Comparison of ENCODE assay signal across 20 cellular contexts in the genomic region with DNA sequence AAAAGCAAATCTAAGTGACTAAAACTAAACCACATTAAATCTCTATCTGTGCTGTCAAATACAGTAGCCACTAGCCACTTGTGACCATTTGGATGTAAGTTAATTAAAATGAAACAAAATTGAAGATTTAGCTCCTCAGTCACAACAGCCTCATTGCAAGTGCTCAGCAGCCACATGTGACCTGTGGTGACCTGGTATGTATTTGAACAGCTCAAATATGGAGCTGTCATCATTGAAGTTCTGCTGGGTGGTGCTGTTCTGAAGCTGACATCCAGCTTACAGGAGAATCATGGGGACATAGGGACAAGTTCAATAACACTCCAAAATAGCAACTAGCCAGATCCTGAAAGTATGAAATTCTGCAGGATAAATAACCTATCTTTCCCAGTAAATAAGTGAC. TPM values are rescaled to one million over a fixed set of nuclear protein-coding genes. Genes with fewer than 3 reads are reported as not detected.
DNase-seq lines count a peak whose midpoint lies in the region; ATAC-seq and TF ChIP-seq lines count a peak whose summit lies in the region.
"Had no signal": no experiment of that assay in that cellular context is flagged by ENCODE, and none has a peak within 500 bp of the region (broad histone marks: within the 10 kb centered on the region; RNA-seq: fewer than 3 reads in every experiment).

No MANE protein-coding gene starts in this region.

- no peak overlapping the region for H3K4me3 Mint-ChIP-seq in activated naive CD8-positive, alpha-beta T cell
- H3K4me3 Mint-ChIP-seq in activated naive CD8-positive, alpha-beta T cell treated with anti-CD3 and anti-CD28 coated beads for 36 hours, result no peak overlapping the region
- H3K4me3 Mint-ChIP-seq in CD4-positive, alpha-beta memory T cell, result no peak overlapping the region
- H3K4me3 Mint-ChIP-seq in T-helper 17 cell, result no peak overlapping the region
- peak overlapping the region in 1 of 10 donors; percentile 2 for H3K4me3 Mint-ChIP-seq in naive thymus-derived CD8-positive, alpha-beta T cell
- H3K4me3 Mint-ChIP-seq: CD8-positive, alpha-beta T cell had no signal

- POLR2A ChIA-PET in CD4-positive, alpha-beta memory T cell (lab: Charles Lee; ENCODE audit: partially characterized antibody), result interaction anchor here (0.8 to 1.7 kb wide), 2 partner anchors 46 to 63 kb away, joined by 3 to 5 read pairs; a partner anchor contains a TSS
- POLR2A ChIA-PET in naive thymus-derived CD8-positive, alpha-beta T cell (lab: Charles Lee), result interaction anchor here (0.6 to 1.2 kb wide), 4 partner anchors 13 to 311 kb away, joined by 3 to 8 read pairs (median 4); a partner anchor contains a TSS

- CTCF ChIA-PET in CD4-positive, alpha-beta memory T cell (lab: Charles Lee; ENCODE audit: partially characterized antibody), result interaction anchor here (1.9 kb wide), 1 partner anchor 63 kb away, joined by 28 read pairs; a partner anchor contains a TSS

- no peak for ATAC-seq in T-helper 17 cell
- ATAC-seq in naive thymus-derived CD8-positive, alpha-beta T cell, result no peak
- no peak for ATAC-seq in omental fat pad (ENCODE audit: low FRiP score)
- ATAC-seq: CD8-positive, alpha-beta T cell; GM12878; HCT116 had no signal

- intact Hi-C loops in CD4-positive, alpha-beta memory T cell (cut with micrococcal nuclease), result loop anchor here (5.0 kb wide), 1 partner anchor 35 kb away; no protein-coding TSS in a partner anchor
- intact Hi-C loops in thyroid gland (cut with DNase I), result no loop called here

- peaks cover 22% of the 10 kb centered on the region for H3K4me1 Mint-ChIP-seq in activated naive CD8-positive, alpha-beta T cell (ENCODE audit: low read depth)
- H3K4me1 Mint-ChIP-seq in activated naive CD8-positive, alpha-beta T cell treated with anti-CD3 and anti-CD28 coated beads for 36 hours, result peaks cover 14% of the 10 kb centered on the region
- H3K4me1 Mint-ChIP-seq in CD4-positive, alpha-beta memory T cell, result peaks cover 8 to 14% (median 11%) of the 10 kb centered on the region in 4 donors
- peaks cover 10% of the 10 kb centered on the region for H3K4me1 Mint-ChIP-seq in T-helper 17 cell
- H3K4me1 Mint-ChIP-seq in naive thymus-derived CD8-positive, alpha-beta T cell, result peaks cover 16 to 34% (median 25%) of the 10 kb centered on the region in 4 donors

- H3K36me3 Mint-ChIP-seq in activated naive CD8-positive, alpha-beta T cell, result peaks cover 3% of the 10 kb centered on the region
- H3K36me3 Mint-ChIP-seq in activated naive CD8-positive, alpha-beta T cell treated with anti-CD3 and anti-CD28 coated beads for 36 hours, result peaks cover 3% of the 10 kb centered on the region
- H3K36me3 Mint-ChIP-seq in CD4-positive, alpha-beta memory T cell, result peaks cover 0 to 4% of the 10 kb centered on the region in 2 donors
- no peaks in the 10 kb centered on the region for H3K36me3 Mint-ChIP-seq in T-helper 17 cell (ENCODE audit: low read depth)
- peaks cover 0 to 37% (median 2%) of the 10 kb centered on the region in 3 donors for H3K36me3 Mint-ChIP-seq in naive thymus-derived CD8-positive, alpha-beta T cell

- H3K4me1 ChIP-seq in CD4-positive, alpha-beta memory T cell (ENCODE audit: insufficient read depth, low read length), result no peaks in the 10 kb centered on the region
- H3K4me1 ChIP-seq in thyroid gland, result no peaks in the 10 kb centered on the region

- H3K9me3 ChIP-seq in CD4-positive, alpha-beta memory T cell (ENCODE audit: control insufficient read depth in 1 of 2, low read length in 2 of 2), result no peaks in the 10 kb centered on the region
- no peaks in the 10 kb centered on the region for H3K9me3 ChIP-seq in T-helper 17 cell (ENCODE audit: control insufficient read depth, low read length, poor library complexity, severe bottlenecking)
- no peaks in the 10 kb centered on the region for H3K9me3 ChIP-seq in thyroid gland

- TF ChIP-seq CTCF in thyroid gland (IDR thresholded peaks at IDR 0.05) (no peak), omental fat pad (IDR thresholded peaks at IDR 0.05) (no peak)

- H3K9me3 Mint-ChIP-seq in activated naive CD8-positive, alpha-beta T cell (ENCODE audit: low read depth), result no peaks in the 10 kb centered on the region
- H3K9me3 Mint-ChIP-seq in activated naive CD8-positive, alpha-beta T cell treated with anti-CD3 and anti-CD28 coated beads for 36 hours, result no peaks in the 10 kb centered on the region
- no peaks in the 10 kb centered on the region for H3K9me3 Mint-ChIP-seq in CD4-positive, alpha-beta memory T cell
- H3K9me3 Mint-ChIP-seq in naive thymus-derived CD8-positive, alpha-beta T cell, result no peaks in the 10 kb centered on the region
- H3K9me3 Mint-ChIP-seq: CD8-positive, alpha-beta T cell had no signal

- TF ChIP-seq POLR2A in thyroid gland (IDR thresholded peaks at IDR 0.05), result no peak

- H3K4me3 ChIP-seq in CD4-positive, alpha-beta memory T cell (ENCODE audit: low read length in 2 of 2), result no peak overlapping the region
- no peak overlapping the region for H3K4me3 ChIP-seq in thyroid gland (replicated peaks in 1 of 3)
- H3K4me3 ChIP-seq: GM12878 had no signal

- H3K27ac Mint-ChIP-seq in activated naive CD8-positive, alpha-beta T cell, result peak overlapping the region; percentile 24
- no peak overlapping the region for H3K27ac Mint-ChIP-seq in activated naive CD8-positive, alpha-beta T cell treated with anti-CD3 and anti-CD28 coated beads for 36 hours
- H3K27ac Mint-ChIP-seq in CD4-positive, alpha-beta memory T cell, result peak overlapping the region in 4 of 7 donors; percentile 9 to 56 (median 38)
- H3K27ac Mint-ChIP-seq in T-helper 17 cell, result peak overlapping the region; percentile 41
- H3K27ac Mint-ChIP-seq in naive thymus-derived CD8-positive, alpha-beta T cell, result peak overlapping the region in 6 of 10 donors; percentile 22 to 78 (median 63)
- H3K27ac Mint-ChIP-seq: CD8-positive, alpha-beta T cell had no signal

- H3K27me3 Mint-ChIP-seq in activated naive CD8-positive, alpha-beta T cell, result no peaks in the 10 kb centered on the region
- H3K27me3 Mint-ChIP-seq in activated naive CD8-positive, alpha-beta T cell treated with anti-CD3 and anti-CD28 coated beads for 36 hours, result no peaks in the 10 kb centered on the region
- no peaks in the 10 kb centered on the region for H3K27me3 Mint-ChIP-seq in CD4-positive, alpha-beta memory T cell
- H3K27me3 Mint-ChIP-seq in T-helper 17 cell, result no peaks in the 10 kb centered on the region
- H3K27me3 Mint-ChIP-seq in naive thymus-derived CD8-positive, alpha-beta T cell, result no peaks in the 10 kb centered on the region

- no peaks in the 10 kb centered on the region for H3K27me3 ChIP-seq in CD4-positive, alpha-beta memory T cell (ENCODE audit: insufficient read depth, low read length)
- H3K27me3 ChIP-seq in thyroid gland, result no peaks in the 10 kb centered on the region

- H3K27ac ChIP-seq in CD4-positive, alpha-beta memory T cell (ENCODE audit: low read depth, low read length), result no peak overlapping the region
- H3K27ac ChIP-seq in thyroid gland, result no peak overlapping the region
- H3K27ac ChIP-seq: C4-2B had no signal

- H3K36me3 ChIP-seq in CD4-positive, alpha-beta memory T cell (ENCODE audit: insufficient read depth, low read length), result no peaks in the 10 kb centered on the region
- H3K36me3 ChIP-seq in thyroid gland, result no peaks in the 10 kb centered on the region

- DNase-seq in activated naive CD8-positive, alpha-beta T cell treated with anti-CD3 and anti-CD28 coated beads for 36 hours, result no peak
- DNase-seq in CD4-positive, alpha-beta memory T cell, result no peak
- DNase-seq in T-helper 17 cell, result no peak
- DNase-seq in naive thymus-derived CD8-positive, alpha-beta T cell, result no peak
- DNase-seq in DMS53 treated with DMSO at 0.1 percent for 48 hours (lab: John Stamatoyannopoulos, UW; ENCODE audit: unreplicated experiment), result no peak
- no peak for DNase-seq in thyroid gland
- DNase-seq in omental fat pad (ENCODE audit: low spot score), result no peak
- DNase-seq: AML-193; Calu3; CD8-positive, alpha-beta T cell; DND-41; EL; GOT3; H7; IMR-90; KBM-7 had no signal

RNA-seq across cellular contexts. Expression of a gene that starts 27.2 kb away (rescaled TPM):
- 1 to 10 TPM; 7.0 to 8.0 TPM for total RNA-seq in activated naive CD8-positive, alpha-beta T cell treated with anti-CD3 and anti-CD28 coated beads for 36 hours
- 10 to 100 TPM; 74.4 to 79.4 TPM for total RNA-seq in CD4-positive, alpha-beta memory T cell
- polyA plus RNA-seq in CD4-positive, alpha-beta memory T cell, result under 1 TPM; 0.10 to 0.65 TPM
- total RNA-seq in T-helper 17 cell (10 to 100 TPM in 1 of 2 donors, 1 to 10 TPM in 1; 9.1 to 10.1 TPM), thyroid gland (100 to 1,000 TPM; 213 to 975 (median 755) TPM), omental fat pad (100 to 1,000 TPM in 1 of 4 donors, 10 to 100 TPM in 3; 12.5 to 197 (median 29.3) TPM)
- 100 to 1,000 TPM; 223 to 230 TPM for total RNA-seq in naive thymus-derived CD8-positive, alpha-beta T cell
- 10 to 100 TPM in 1 of 3 donors, 1 to 10 TPM in 2; 2.7 to 11.6 (median 3.1) TPM for polyA plus RNA-seq in naive thymus-derived CD8-positive, alpha-beta T cell
